ENCODE assay signal across 8 cellular contexts in the genomic region with DNA sequence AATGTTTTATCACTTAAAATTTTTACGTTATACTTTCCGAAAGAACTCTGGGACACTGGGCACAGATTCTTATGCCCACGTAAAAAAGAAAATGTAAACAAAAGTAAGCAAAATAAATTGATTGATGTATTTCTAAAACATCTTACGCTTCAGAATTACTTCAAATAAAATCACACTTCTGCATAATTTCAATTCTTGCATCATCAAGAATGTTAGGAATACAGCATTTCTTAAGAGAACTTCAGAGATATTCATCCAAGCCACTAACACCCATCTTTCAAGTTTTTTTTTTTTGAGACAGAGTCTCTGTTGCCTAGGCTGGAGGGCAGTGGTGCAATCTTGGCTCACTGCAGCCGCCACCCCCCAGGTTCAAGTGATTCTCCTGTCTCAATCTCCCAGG.
"Had no signal": no experiment of that assay in that cellular context is flagged by ENCODE, and none has a peak within 500 bp of the region (broad histone marks: within the 10 kb centered on the region; RNA-seq: fewer than 3 reads in every experiment).

No MANE protein-coding gene starts in this region.

- H3K36me3 ChIP-seq: HAP-1 had no signal

- H2AFZ ChIP-seq: GM23248 had no signal

- H3K9me3 ChIP-seq: HAP-1 had no signal

- ATAC-seq: HCT116 had no signal

- H3K4me3 ChIP-seq: GM23248, HAP-1 had no signal

- H3K9ac ChIP-seq: GM23248 had no signal

- DNase-seq: GM23248, GOT3, H7, HFFc6, KG1 had no signal

- H3K27ac ChIP-seq: GM23248, HL-60 had no signal
